ENCODE assay signal across 8 cellular contexts in the genomic region with DNA sequence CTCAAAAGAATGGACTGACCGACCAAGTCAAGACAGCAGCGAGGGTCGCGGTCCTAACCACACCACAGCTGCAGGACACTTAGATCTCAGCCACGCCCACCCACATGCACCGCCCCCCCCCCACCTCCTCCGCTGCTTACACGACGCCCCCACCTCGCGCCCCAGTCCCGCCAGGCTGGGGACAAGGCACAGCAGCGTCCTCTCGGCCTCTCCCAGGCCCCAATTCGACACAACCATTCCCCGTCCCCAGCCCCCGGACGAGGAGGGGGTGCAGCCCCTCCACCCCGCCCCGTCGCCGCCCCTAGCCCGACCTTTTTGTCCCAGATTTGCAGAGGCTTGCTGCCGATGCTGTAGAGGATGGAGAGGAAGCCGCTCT. TPM values are rescaled to one million over a fixed set of nuclear protein-coding genes. Genes with fewer than 3 reads are reported as not detected.
A peak's percentile ranks its signal among the peaks of the same experiment; 100 is the strongest.
DNase-seq lines count a peak whose midpoint lies in the region; ATAC-seq and TF ChIP-seq lines count a peak whose summit lies in the region.

No MANE protein-coding gene starts in this region.

- H3K9me3 Mint-ChIP-seq in activated CD8-positive, alpha-beta memory T cell treated with anti-CD3 and anti-CD28 coated beads, Interleukin-2, amount 10 ng/mL, durations not matched to agents 7 days and 5 days (ENCODE audit: low read depth): no peaks in the 10 kb centered on the region

- H2AFZ ChIP-seq in parathyroid adenoma: peak overlapping the region; percentile 62

- peak overlapping the region; percentile 79 for H3K27ac ChIP-seq in parathyroid adenoma

- H3K9ac ChIP-seq in parathyroid adenoma: peak overlapping the region; percentile 28

- peaks cover 8% of the 10 kb centered on the region for H3K4me1 ChIP-seq in parathyroid adenoma

- H3K36me3 Mint-ChIP-seq in activated CD8-positive, alpha-beta memory T cell treated with anti-CD3 and anti-CD28 coated beads, Interleukin-2, amount 10 ng/mL, durations not matched to agents 7 days and 5 days: peaks cover 3% of the 10 kb centered on the region

- peak overlapping the region; percentile 81 for H3K27ac Mint-ChIP-seq in activated CD8-positive, alpha-beta memory T cell treated with anti-CD3 and anti-CD28 coated beads, Interleukin-2, amount 10 ng/mL, durations not matched to agents 7 days and 5 days

- H3K9me3 ChIP-seq in parathyroid adenoma (ENCODE audit: control insufficient read depth, low read length): no peaks in the 10 kb centered on the region

- no peaks in the 10 kb centered on the region for H3K27me3 ChIP-seq in parathyroid adenoma (ENCODE audit: control insufficient read depth, insufficient read depth, low read length)

- no peak for TF ChIP-seq CTCF in WI38 (IDR thresholded peaks at IDR 0.05; ENCODE audit: low read depth, low read length)
- no peak for TF ChIP-seq CTCF in fibroblast of villous mesenchyme (IDR thresholded peaks at IDR 0.05; ENCODE audit: insufficient read depth, low read depth, low read length)
- no peak for TF ChIP-seq CTCF in parathyroid adenoma (IDR thresholded peaks at IDR 0.05)

- H3K4me3 Mint-ChIP-seq in activated CD8-positive, alpha-beta memory T cell treated with anti-CD3 and anti-CD28 coated beads, Interleukin-2, amount 10 ng/mL, durations not matched to agents 7 days and 5 days: peak overlapping the region; percentile 85

- H3K4me1 Mint-ChIP-seq in activated CD8-positive, alpha-beta memory T cell treated with anti-CD3 and anti-CD28 coated beads, Interleukin-2, amount 10 ng/mL, durations not matched to agents 7 days and 5 days: peaks cover 46% of the 10 kb centered on the region

- H3K4me3 ChIP-seq in WI38 (ENCODE audit: low read depth, low read length) (peak overlapping the region; percentile 90), fibroblast of villous mesenchyme (ENCODE audit: low read depth, low read length) (peak overlapping the region; percentile 95), parathyroid adenoma (ENCODE audit: low read depth, low read length) (peak overlapping the region; percentile 94)

- peaks cover 35% of the 10 kb centered on the region for H3K79me2 ChIP-seq in parathyroid adenoma

- no peaks in the 10 kb centered on the region for H3K36me3 ChIP-seq in parathyroid adenoma (ENCODE audit: control insufficient read depth, insufficient read depth, low read length)

- no peaks in the 10 kb centered on the region for H3K27me3 Mint-ChIP-seq in activated CD8-positive, alpha-beta memory T cell treated with anti-CD3 and anti-CD28 coated beads, Interleukin-2, amount 10 ng/mL, durations not matched to agents 7 days and 5 days

- CTCF ChIA-PET in activated CD8-positive, alpha-beta memory T cell treated with anti-CD3 and anti-CD28 coated beads, Interleukin-2, amount 10 ng/mL, durations not matched to agents 7 days and 5 days (lab: Charles Lee): interaction anchor here (1.0 to 3.8 kb wide), 12 partner anchors 9 to 333 kb away, joined by 3 to 17 read pairs (median 5); partner anchors contain the start of gene CSNK2A2

- peak overlapping the region; percentile 87 for H3K4me2 ChIP-seq in parathyroid adenoma (ENCODE audit: low read length)

- DNase-seq in activated CD8-positive, alpha-beta memory T cell treated with anti-CD3 and anti-CD28 coated beads, Interleukin-2, amount 10 ng/mL, durations not matched to agents 7 days and 5 days: no peak
- no peak for DNase-seq in activated CD8-positive, alpha-beta memory T cell treated with anti-CD3 and anti-CD28 coated beads, Interleukin-2, amount 50 U/mL, for 4 hours
- DNase-seq in fibroblast of villous mesenchyme (ENCODE audit: low read depth) (no peak), pons (ENCODE audit: low spot score) (no peak), NCI-H1092 treated with DMSO at 0.1 percent for 48 hours (lab: John Stamatoyannopoulos, UW) (no peak)

- ATAC-seq in activated CD8-positive, alpha-beta memory T cell treated with anti-CD3 and anti-CD28 coated beads, Interleukin-2, amount 10 ng/mL, durations not matched to agents 7 days and 5 days: peak; percentile 8
- peak; percentile 10 for ATAC-seq in HG03066 (IDR thresholded peaks at IDR 0.05; ENCODE audit: low read depth, unreplicated experiment)

RNA-seq across cellular contexts. Expression of gene CFAP20, which starts 0.5 kb away (rescaled TPM):
- 10 to 100 TPM; 35.1 to 40.2 TPM for total RNA-seq in activated CD8-positive, alpha-beta memory T cell treated with anti-CD3 and anti-CD28 coated beads, Interleukin-2, amount 10 ng/mL, durations not matched to agents 7 days and 5 days
- 29.6 and 34.5 TPM in 2 replicates for total RNA-seq in fibroblast of villous mesenchyme
